Comparison of ENCODE assay signal across 18 cellular contexts in genomic region chr20:4120921-4121321, GRCh38. TPM values are rescaled to one million over a fixed set of nuclear protein-coding genes. Genes with fewer than 3 reads are reported as not detected.
DNase-seq lines count a peak whose midpoint lies in the region; ATAC-seq and TF ChIP-seq lines count a peak whose summit lies in the region.
"Had no signal": no experiment of that assay in that cellular context is flagged by ENCODE, and none has a peak within 500 bp of the region (broad histone marks: within the 10 kb centered on the region; RNA-seq: fewer than 3 reads in every experiment).

No MANE protein-coding gene starts in this region.

- peaks cover 19% of the 10 kb centered on the region for H3K4me1 ChIP-seq in osteoblast (ENCODE audit: insufficient read depth, low read length)

- no peaks in the 10 kb centered on the region for H3K36me3 ChIP-seq in osteoblast (ENCODE audit: insufficient read depth, low read length)

- H3K4me3 ChIP-seq in fibroblast of the aortic adventitia (ENCODE audit: low read depth, low read length), result no peak overlapping the region
- H3K4me3 ChIP-seq in osteoblast (ENCODE audit: insufficient read depth, low read length), result no peak overlapping the region

- no peaks in the 10 kb centered on the region for H3K27me3 ChIP-seq in osteoblast (ENCODE audit: insufficient read depth, low read length)

- H3K4me2 ChIP-seq in osteoblast (ENCODE audit: insufficient read depth, low read length), result no peak overlapping the region

- H3K27ac ChIP-seq in osteoblast (ENCODE audit: low read depth, low read length), result no peak overlapping the region
- H3K27ac ChIP-seq: HL-60 had no signal

- no peaks in the 10 kb centered on the region for H3K79me2 ChIP-seq in osteoblast (ENCODE audit: insufficient read depth, low read length)

- H4K20me1 ChIP-seq in osteoblast (ENCODE audit: insufficient read depth, low read length), result no peaks in the 10 kb centered on the region

- DNase-seq in M059J (ENCODE audit: low read depth), result peak; percentile 47
- DNase-seq in fibroblast of the aortic adventitia (ENCODE audit: low read depth), result peak; percentile 66
- DNase-seq in osteoblast (ENCODE audit: insufficient read length, low spot score, missing footprints), result no peak
- no peak for DNase-seq in NCI-H524 treated with DMSO at 0.1 percent for 48 hours (lab: John Stamatoyannopoulos, UW)
- no peak for DNase-seq in T-helper 9 cell
- DNase-seq: CD8-positive, alpha-beta T cell; EL; HFFc6; KBM-7; MM.1S; NCI-H1105; NCI-H1930; NCI-H2171; NCI-H510A; RPMI8226 had no signal

- ATAC-seq in GM18873 (IDR thresholded peaks at IDR 0.05; ENCODE audit: low FRiP score, unreplicated experiment), result no peak
- ATAC-seq: CD8-positive, alpha-beta T cell had no signal

- peak overlapping the region; percentile 26 for H2AFZ ChIP-seq in osteoblast (ENCODE audit: low read length)

- no peak for TF ChIP-seq CTCF in fibroblast of the aortic adventitia (IDR thresholded peaks at IDR 0.05; ENCODE audit: insufficient read depth, low read length)
- no peak for TF ChIP-seq CTCF in osteoblast (IDR thresholded peaks at IDR 0.05; ENCODE audit: extremely low read depth, low read depth, low read length)

- H3K9me3 ChIP-seq in osteoblast (ENCODE audit: low read depth, low read length), result no peaks in the 10 kb centered on the region

TF ChIP-seq in PFSK-1, 5 proteins besides CTCF, POLR2A, EP300 and RAD21:
- TF ChIP-seq TAF1 (IDR thresholded peaks at IDR 0.05; ENCODE audit: borderline replicate concordance, insufficient read depth, low read length) (0 out of 2 replicates have a peak, but pooled peaks have one; percentile 16), REST (IDR thresholded peaks at IDR 0.05; ENCODE audit: insufficient read depth in 1 of 2, low read depth in 2 of 2, low read length in 2 of 2) (peak in 1 of 2 experiments; percentile 62; a peak in 1 of 4 replicates), FOXP2 (optimal IDR thresholded peaks at IDR 0.05; ENCODE audit: borderline replicate concordance, extremely low read depth, extremely low read length, insufficient read depth) (no peak), POLR2AphosphoS5 (IDR thresholded peaks at IDR 0.05; ENCODE audit: low read depth, low read length) (no peak), SIN3A (IDR thresholded peaks at IDR 0.05; ENCODE audit: borderline replicate concordance, insufficient read depth, low read length) (peak; percentile 48; the same call in 1 of the 2 replicates)

RNA-seq across cellular contexts. Expression of gene SMOX, which starts 27.7 kb away (rescaled TPM):
- total RNA-seq in M059J (2014; rRNA removed; shearing (Covaris generic)), result 56.5 and 67.0 TPM in 2 replicates
- 148 TPM for polyA plus RNA-seq in PFSK-1 (2012; ENCODE audit: insufficient read length, low read depth)
- 7.4 and 7.8 TPM in 2 replicates for total RNA-seq in fibroblast of the aortic adventitia (ENCODE audit: low replicate concordance)
- total RNA-seq in osteoblast, result 10.5 and 11.2 TPM in 2 replicates

Comparison
In these comparisons a context has a peak if more than half of its experiments do, and no peak if none do; other contexts are left out.
1. DNase-seq: peak in M059J (single experiment) and fibroblast of the aortic adventitia (single experiment); none in osteoblast (single experiment), NCI-H524 treated with DMSO at 0.1 percent for 48 hours (single experiment) and T-helper 9 cell (single experiment).